ENCODE assay signal across 8 cellular contexts in genomic region chr12:74021937-74022336, GRCh38.
DNase-seq lines count a peak whose midpoint lies in the region; ATAC-seq and TF ChIP-seq lines count a peak whose summit lies in the region.

No MANE protein-coding gene starts in this region.

- no peak overlapping the region for H3K4me3 ChIP-seq in fibroblast of mammary gland (ENCODE audit: control insufficient read depth, low read depth, low read length)

- no peak overlapping the region for H3K27ac Mint-ChIP-seq in activated T-cell treated with anti-CD3 and anti-CD28 coated beads, Interleukin-2, amount 50 U/mL, for 72 hours

- peaks cover 0 to 2% of the 10 kb centered on the region in 2 donors for H3K9me3 Mint-ChIP-seq in activated T-cell treated with anti-CD3 and anti-CD28 coated beads, Interleukin-2, amount 50 U/mL, for 72 hours

- peak; percentile 12 to 17 for DNase-seq in activated T-cell treated with anti-CD3 and anti-CD28 coated beads, Interleukin-2, amount 50 U/mL, for 72 hours
- DNase-seq in activated T-cell treated with anti-CD3 and anti-CD28 coated beads, Interleukin-2, amount 50 U/mL, for 1 hour = no peak
- DNase-seq in HPDE6-E6E7 (ENCODE audit: extremely low spot score) (peak; percentile 23), SK-MEL-5 (ENCODE audit: low read depth, low spot score) (peak; percentile 93), fibroblast of mammary gland (ENCODE audit: low read depth) (peak; percentile 35), occipital lobe (lab: John Stamatoyannopoulos, UW) (peak; percentile 8)
- DNase-seq in stimulated activated naive CD4-positive, alpha-beta T cell treated with Interleukin-2 at 50 U/mL for 16 hours (lab: John Stamatoyannopoulos, UW) = no peak

- H3K36me3 Mint-ChIP-seq in activated T-cell treated with anti-CD3 and anti-CD28 coated beads, Interleukin-2, amount 50 U/mL, for 72 hours (ENCODE audit: insufficient read depth in 2 of 2) = no peaks in the 10 kb centered on the region

- no peaks in the 10 kb centered on the region for H3K27me3 Mint-ChIP-seq in activated T-cell treated with anti-CD3 and anti-CD28 coated beads, Interleukin-2, amount 50 U/mL, for 72 hours (ENCODE audit: low read depth)

- H3K4me1 Mint-ChIP-seq in activated T-cell treated with anti-CD3 and anti-CD28 coated beads, Interleukin-2, amount 50 U/mL, for 72 hours (ENCODE audit: low read depth) = no peaks in the 10 kb centered on the region

- in situ Hi-C loops in SK-MEL-5 (cut with HindIII; ENCODE audit: low pct_unique_long_range_greater_than_20kb, low sequenced_read_pairs) = no loop called here

- peak; percentile 45 to 47 for ATAC-seq in activated T-cell treated with anti-CD3 and anti-CD28 coated beads, Interleukin-2, amount 50 U/mL, for 72 hours (replicated peaks in 1 of 2)
- ATAC-seq in GM21619 (IDR thresholded peaks at IDR 0.05; ENCODE audit: unreplicated experiment) = peak; percentile 100

- TF ChIP-seq CTCF in fibroblast of mammary gland (conservative IDR thresholded peaks at IDR 0.05; ENCODE audit: control insufficient read depth, insufficient read depth, low read depth, low read length) = peak; percentile 55

- no peak overlapping the region for H3K4me3 Mint-ChIP-seq in activated T-cell treated with anti-CD3 and anti-CD28 coated beads, Interleukin-2, amount 50 U/mL, for 72 hours

Comparison
In these comparisons a context has a peak if more than half of its experiments do, and no peak if none do; other contexts are left out.
1. DNase-seq: peak in activated T-cell treated with anti-CD3 and anti-CD28 coated beads, Interleukin-2, amount 50 U/mL, for 72 hours (2 of 2), HPDE6-E6E7 (single experiment), SK-MEL-5 (single experiment), fibroblast of mammary gland (single experiment) and occipital lobe (single experiment); none in activated T-cell treated with anti-CD3 and anti-CD28 coated beads, Interleukin-2, amount 50 U/mL, for 1 hour (single experiment) and stimulated activated naive CD4-positive, alpha-beta T cell treated with Interleukin-2 at 50 U/mL for 16 hours (single experiment).